ENCODE assay signal across 11 cellular contexts in the genomic region with DNA sequence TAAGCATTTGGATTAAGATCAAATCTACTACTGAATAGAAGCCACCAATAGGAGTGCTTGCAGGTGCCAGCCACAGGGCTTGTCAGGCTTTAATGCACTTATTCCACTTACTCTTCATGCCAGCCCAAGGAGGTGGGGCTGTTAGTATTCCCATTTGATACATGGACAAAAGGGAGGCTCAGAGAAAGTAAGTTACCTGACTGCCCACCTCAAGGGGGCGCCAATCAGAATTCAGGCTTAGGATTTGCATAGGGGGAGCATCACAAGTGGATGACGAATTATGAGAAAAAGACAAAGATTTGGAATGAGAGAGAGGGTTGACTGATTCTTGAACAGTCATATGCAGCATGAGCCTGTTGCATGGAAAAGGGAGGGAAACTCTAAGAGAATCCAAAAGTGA.
DNase-seq lines count a peak whose midpoint lies in the region; ATAC-seq and TF ChIP-seq lines count a peak whose summit lies in the region.
"Had no signal": no experiment of that assay in that cellular context is flagged by ENCODE, and none has a peak within 500 bp of the region (broad histone marks: within the 10 kb centered on the region; RNA-seq: fewer than 3 reads in every experiment).

No MANE protein-coding gene starts in this region.

- in situ Hi-C loops in SK-MEL-5 (cut with HindIII; ENCODE audit: low pct_unique_long_range_greater_than_20kb, low sequenced_read_pairs), result no loop called here

- no peaks in the 10 kb centered on the region for H3K36me3 ChIP-seq in left ventricle myocardium inferior
- H3K36me3 ChIP-seq: neutrophil had no signal

- H3K4me1 ChIP-seq in left ventricle myocardium inferior, result no peaks in the 10 kb centered on the region

- intact Hi-C loops in left ventricle myocardium inferior (cut with micrococcal nuclease), result no loop called here
- intact Hi-C loops in Right ventricle myocardium superior (cut with DNase I), result no loop called here

- no peak for ATAC-seq in Right ventricle myocardium superior (ENCODE audit: poor library complexity)
- no peak for ATAC-seq in GM21786 (IDR thresholded peaks at IDR 0.05; ENCODE audit: unreplicated experiment)

- H3K9me3 ChIP-seq in left ventricle myocardium inferior (replicated peaks), result no peaks in the 10 kb centered on the region
- H3K9me3 ChIP-seq: neutrophil had no signal

- no peak overlapping the region for H3K27ac ChIP-seq in left ventricle myocardium inferior (replicated peaks)
- H3K27ac ChIP-seq: neutrophil had no signal

- no peak overlapping the region for H3K4me3 ChIP-seq in left ventricle myocardium inferior

- TF ChIP-seq CTCF in left ventricle myocardium inferior (IDR thresholded peaks at IDR 0.05; ENCODE audit: borderline replicate concordance), result peak; percentile 25

- no peaks in the 10 kb centered on the region for H3K27me3 ChIP-seq in left ventricle myocardium inferior (ENCODE audit: low read depth)
- H3K27me3 ChIP-seq: neutrophil had no signal

- DNase-seq in left ventricle myocardium inferior (no peak), Right ventricle myocardium superior (no peak), SK-MEL-5 (ENCODE audit: low read depth, low spot score) (peak; percentile 48), iPS DF 19.7 (ENCODE audit: low read depth, low spot score) (peak; percentile 12), NCI-H1436 treated with DMSO at 0.1 percent for 48 hours (lab: John Stamatoyannopoulos, UW) (no peak), OCI-M1 (lab: John Stamatoyannopoulos, UW) (no peak), NCI-H748 (lab: John Stamatoyannopoulos, UW; ENCODE audit: unreplicated experiment) (no peak)
- DNase-seq: EL, NCI-H1930 had no signal

Comparison
In these comparisons a context has a peak if more than half of its experiments do, and no peak if none do; other contexts are left out.
1. DNase-seq: peak in SK-MEL-5 (single experiment) and iPS DF 19.7 (single experiment); none in left ventricle myocardium inferior (single experiment), Right ventricle myocardium superior (single experiment), NCI-H1436 treated with DMSO at 0.1 percent for 48 hours (single experiment), OCI-M1 (single experiment) and NCI-H748 (single experiment).